Comparison of ENCODE assay signal across 9 cellular contexts in genomic region chrX:132463411-132463810, GRCh38. TPM values are rescaled to one million over a fixed set of nuclear protein-coding genes. Genes with fewer than 3 reads are reported as not detected.
DNase-seq lines count a peak whose midpoint lies in the region; ATAC-seq and TF ChIP-seq lines count a peak whose summit lies in the region.
"Had no signal": no experiment of that assay in that cellular context is flagged by ENCODE, and none has a peak within 500 bp of the region (broad histone marks: within the 10 kb centered on the region; RNA-seq: fewer than 3 reads in every experiment).

No MANE protein-coding gene starts in this region.

- CTCF ChIA-PET in CD4-positive, alpha-beta T cell (lab: Charles Lee): no interaction called here

- no peaks in the 10 kb centered on the region for H3K36me3 ChIP-seq in GM23338 (ENCODE audit: insufficient read depth)
- H3K36me3 ChIP-seq in WERI-Rb-1: no peaks in the 10 kb centered on the region

- no peak overlapping the region for H3K4me2 ChIP-seq in GM23338

- no peak for ATAC-seq in CD4-positive, alpha-beta T cell (ENCODE audit: poor library complexity)
- no peak for ATAC-seq in GM23338
- ATAC-seq in GM19463 (IDR thresholded peaks at IDR 0.05; ENCODE audit: unreplicated experiment): no peak

- intact Hi-C loops in CD4-positive, alpha-beta T cell (cut with DNase I, micrococcal nuclease): loop anchor here in 1 of 2 experiments (10.0 kb wide), 1 partner anchor 609 kb away; no protein-coding TSS in a partner anchor

- no peaks in the 10 kb centered on the region for H4K20me1 ChIP-seq in GM23338 (replicated peaks; ENCODE audit: insufficient read depth)

- H3K9me3 ChIP-seq in CD4-positive, alpha-beta T cell (ENCODE audit: control insufficient read depth, low read length): no peaks in the 10 kb centered on the region
- no peaks in the 10 kb centered on the region for H3K9me3 ChIP-seq in WERI-Rb-1 (ENCODE audit: severe bottlenecking)

- no peak overlapping the region for H3K4me3 Mint-ChIP-seq in CD4-positive, alpha-beta T cell
- no peak overlapping the region for H3K4me3 Mint-ChIP-seq in GM23338
- H3K4me3 Mint-ChIP-seq: central memory CD8-positive, alpha-beta T cell had no signal

- H3K36me3 Mint-ChIP-seq in CD4-positive, alpha-beta T cell (ENCODE audit: low read depth): no peaks in the 10 kb centered on the region
- H3K36me3 Mint-ChIP-seq in GM23338 (ENCODE audit: low read depth): no peaks in the 10 kb centered on the region; the same call in 2 of the 3 replicates

- H3K27me3 Mint-ChIP-seq in CD4-positive, alpha-beta T cell: no peaks in the 10 kb centered on the region
- H3K27me3 Mint-ChIP-seq in GM23338 (ENCODE audit: insufficient read depth, low read depth, poor library complexity): no peaks in the 10 kb centered on the region
- H3K27me3 Mint-ChIP-seq: central memory CD8-positive, alpha-beta T cell had no signal

- no peaks in the 10 kb centered on the region for H3F3A ChIP-seq in GM23338 (replicated peaks; ENCODE audit: low read depth)

- POLR2A ChIA-PET in CD4-positive, alpha-beta T cell (lab: Charles Lee): no interaction called here

- peaks cover 3% of the 10 kb centered on the region for H3K9me3 Mint-ChIP-seq in CD4-positive, alpha-beta T cell
- no peaks in the 10 kb centered on the region for H3K9me3 Mint-ChIP-seq in GM23338

- H3K27ac ChIP-seq in CD4-positive, alpha-beta T cell (ENCODE audit: low read depth, low read length): no peak overlapping the region
- H3K27ac ChIP-seq in GM23338 (ENCODE audit: low read depth): no peak overlapping the region
- H3K27ac ChIP-seq in WERI-Rb-1: no peak overlapping the region

- no peak overlapping the region for H3K27ac Mint-ChIP-seq in CD4-positive, alpha-beta T cell
- H3K27ac Mint-ChIP-seq in GM23338: no peak overlapping the region

- no peak overlapping the region for H3K4me3 ChIP-seq in GM23338
- H3K4me3 ChIP-seq in WERI-Rb-1 (ENCODE audit: low read depth, low read length): no peak overlapping the region

- H3K9me2 ChIP-seq in GM23338 (ENCODE audit: insufficient read depth): no peaks in the 10 kb centered on the region

- H3K4me1 Mint-ChIP-seq in CD4-positive, alpha-beta T cell (ENCODE audit: low read depth): no peaks in the 10 kb centered on the region
- no peaks in the 10 kb centered on the region for H3K4me1 Mint-ChIP-seq in GM23338

- no peak overlapping the region for H2AFZ ChIP-seq in GM23338

- H3K79me2 ChIP-seq in GM23338 (replicated peaks; ENCODE audit: insufficient read depth): no peaks in the 10 kb centered on the region

- DNase-seq in CD4-positive, alpha-beta T cell: no peak
- DNase-seq in GM23338 (ENCODE audit: low spot score) (peak; percentile 66), WERI-Rb-1 (peak; percentile 12), kidney tubule cell (ENCODE audit: low spot score) (peak; percentile 18), OCI-M2 (lab: John Stamatoyannopoulos, UW; ENCODE audit: unreplicated experiment) (no peak), AG20443 (ENCODE audit: low spot score) (no peak), mesenteric fat pad (ENCODE audit: low spot score) (no peak)

- H3K27me3 ChIP-seq in CD4-positive, alpha-beta T cell (ENCODE audit: control insufficient read depth, insufficient read depth, low read length): no peaks in the 10 kb centered on the region
- H3K27me3 ChIP-seq in GM23338 (ENCODE audit: insufficient read depth): no peaks in the 10 kb centered on the region
- no peaks in the 10 kb centered on the region for H3K27me3 ChIP-seq in WERI-Rb-1 (ENCODE audit: insufficient read depth, low read depth, severe bottlenecking)

- H3K4me1 ChIP-seq in GM23338 (ENCODE audit: insufficient read depth): no peaks in the 10 kb centered on the region

- TF ChIP-seq CTCF in CD4-positive, alpha-beta T cell (IDR thresholded peaks at IDR 0.05): peak; percentile 53
- TF ChIP-seq CTCF in GM23338 (conservative IDR thresholded peaks at IDR 0.05; ENCODE audit: low read depth in 2 of 2) (peak; percentile 61 to 68), WERI-Rb-1 (IDR thresholded peaks at IDR 0.05; ENCODE audit: low read depth, low read length) (peak; percentile 31)

TF ChIP-seq in GM23338, 12 proteins besides CTCF, POLR2A, EP300 and RAD21:
- TF ChIP-seq, protein P1, sequence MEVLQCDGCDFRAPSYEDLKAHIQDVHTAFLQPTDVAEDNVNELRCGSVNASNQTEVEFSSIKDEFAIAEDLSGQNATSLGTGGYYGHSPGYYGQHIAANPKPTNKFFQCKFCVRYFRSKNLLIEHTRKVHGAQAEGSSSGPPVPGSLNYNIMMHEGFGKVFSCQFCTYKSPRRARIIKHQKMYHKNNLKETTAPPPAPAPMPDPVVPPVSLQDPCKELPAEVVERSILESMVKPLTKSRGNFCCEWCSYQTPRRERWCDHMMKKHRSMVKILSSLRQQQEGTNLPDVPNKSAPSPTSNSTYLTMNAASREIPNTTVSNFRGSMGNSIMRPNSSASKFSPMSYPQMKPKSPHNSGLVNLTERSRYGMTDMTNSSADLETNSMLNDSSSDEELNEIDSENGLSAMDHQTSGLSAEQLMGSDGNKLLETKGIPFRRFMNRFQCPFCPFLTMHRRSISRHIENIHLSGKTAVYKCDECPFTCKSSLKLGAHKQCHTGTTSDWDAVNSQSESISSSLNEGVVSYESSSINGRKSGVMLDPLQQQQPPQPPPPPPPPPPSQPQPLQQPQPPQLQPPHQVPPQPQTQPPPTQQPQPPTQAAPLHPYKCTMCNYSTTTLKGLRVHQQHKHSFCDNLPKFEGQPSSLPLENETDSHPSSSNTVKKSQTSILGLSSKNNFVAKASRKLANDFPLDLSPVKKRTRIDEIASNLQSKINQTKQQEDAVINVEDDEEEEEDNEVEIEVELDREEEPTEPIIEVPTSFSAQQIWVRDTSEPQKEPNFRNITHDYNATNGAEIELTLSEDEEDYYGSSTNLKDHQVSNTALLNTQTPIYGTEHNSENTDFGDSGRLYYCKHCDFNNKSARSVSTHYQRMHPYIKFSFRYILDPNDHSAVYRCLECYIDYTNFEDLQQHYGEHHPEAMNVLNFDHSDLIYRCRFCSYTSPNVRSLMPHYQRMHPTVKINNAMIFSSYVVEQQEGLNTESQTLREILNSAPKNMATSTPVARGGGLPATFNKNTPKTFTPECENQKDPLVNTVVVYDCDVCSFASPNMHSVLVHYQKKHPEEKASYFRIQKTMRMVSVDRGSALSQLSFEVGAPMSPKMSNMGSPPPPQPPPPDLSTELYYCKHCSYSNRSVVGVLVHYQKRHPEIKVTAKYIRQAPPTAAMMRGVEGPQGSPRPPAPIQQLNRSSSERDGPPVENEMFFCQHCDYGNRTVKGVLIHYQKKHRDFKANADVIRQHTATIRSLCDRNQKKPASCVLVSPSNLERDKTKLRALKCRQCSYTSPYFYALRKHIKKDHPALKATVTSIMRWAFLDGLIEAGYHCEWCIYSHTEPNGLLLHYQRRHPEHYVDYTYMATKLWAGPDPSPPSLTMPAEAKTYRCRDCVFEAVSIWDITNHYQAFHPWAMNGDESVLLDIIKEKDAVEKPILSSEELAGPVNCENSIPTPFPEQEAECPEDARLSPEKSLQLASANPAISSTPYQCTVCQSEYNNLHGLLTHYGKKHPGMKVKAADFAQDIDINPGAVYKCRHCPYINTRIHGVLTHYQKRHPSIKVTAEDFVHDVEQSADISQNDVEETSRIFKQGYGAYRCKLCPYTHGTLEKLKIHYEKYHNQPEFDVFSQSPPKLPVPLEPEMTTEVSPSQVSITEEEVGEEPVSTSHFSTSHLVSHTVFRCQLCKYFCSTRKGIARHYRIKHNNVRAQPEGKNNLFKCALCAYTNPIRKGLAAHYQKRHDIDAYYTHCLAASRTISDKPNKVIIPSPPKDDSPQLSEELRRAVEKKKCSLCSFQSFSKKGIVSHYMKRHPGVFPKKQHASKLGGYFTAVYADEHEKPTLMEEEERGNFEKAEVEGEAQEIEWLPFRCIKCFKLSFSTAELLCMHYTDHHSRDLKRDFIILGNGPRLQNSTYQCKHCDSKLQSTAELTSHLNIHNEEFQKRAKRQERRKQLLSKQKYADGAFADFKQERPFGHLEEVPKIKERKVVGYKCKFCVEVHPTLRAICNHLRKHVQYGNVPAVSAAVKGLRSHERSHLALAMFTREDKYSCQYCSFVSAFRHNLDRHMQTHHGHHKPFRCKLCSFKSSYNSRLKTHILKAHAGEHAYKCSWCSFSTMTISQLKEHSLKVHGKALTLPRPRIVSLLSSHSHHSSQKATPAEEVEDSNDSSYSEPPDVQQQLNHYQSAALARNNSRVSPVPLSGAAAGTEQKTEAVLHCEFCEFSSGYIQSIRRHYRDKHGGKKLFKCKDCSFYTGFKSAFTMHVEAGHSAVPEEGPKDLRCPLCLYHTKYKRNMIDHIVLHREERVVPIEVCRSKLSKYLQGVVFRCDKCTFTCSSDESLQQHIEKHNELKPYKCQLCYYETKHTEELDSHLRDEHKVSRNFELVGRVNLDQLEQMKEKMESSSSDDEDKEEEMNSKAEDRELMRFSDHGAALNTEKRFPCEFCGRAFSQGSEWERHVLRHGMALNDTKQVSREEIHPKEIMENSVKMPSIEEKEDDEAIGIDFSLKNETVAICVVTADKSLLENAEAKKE (CRISPR knock-in tag; IDR thresholded peaks at IDR 0.05): no peak
- TF ChIP-seq EZH2phosphoT487 (IDR thresholded peaks at IDR 0.05; ENCODE audit: unreplicated experiment): no peak
- TF ChIP-seq ZNF114 (CRISPR knock-in tag; IDR thresholded peaks at IDR 0.05): no peak

RNA-seq across cellular contexts. Expression of gene MBNL3, which starts 25.4 kb away (rescaled TPM):
- total RNA-seq in CD4-positive, alpha-beta T cell: 10 to 100 TPM; 19.0 to 19.4 TPM
- 2.4 and 3.0 TPM in 2 replicates for total RNA-seq in GM23338 (2014; rRNA removed; shearing (Covaris generic))
- polyA plus RNA-seq in GM23338 (2016; fragmentation: Nextera tagmentation; extraction: Ambion mirVana): 0.94 and 2.3 TPM in 2 replicates
- 14.6 TPM for total RNA-seq in mesenteric fat pad

Comparison
In these comparisons a context has a peak if more than half of its experiments do, and no peak if none do; other contexts are left out.
1. DNase-seq: peak in GM23338 (single experiment), WERI-Rb-1 (single experiment) and kidney tubule cell (single experiment); none in CD4-positive, alpha-beta T cell (0 of 10), OCI-M2 (single experiment), AG20443 (single experiment) and mesenteric fat pad (single experiment).
2. Peak in every context shown above with its lines, with median percentiles within 50 percentile points of each other: CTCF ChIP-seq.